In genomic region chr12:56863789-56864188, GRCh38 we compare ENCODE assay signal across 25 cellular contexts.
DNase-seq lines count a peak whose midpoint lies in the region; ATAC-seq and TF ChIP-seq lines count a peak whose summit lies in the region.
"Had no signal": no experiment of that assay in that cellular context is flagged by ENCODE, and none has a peak within 500 bp of the region (broad histone marks: within the 10 kb centered on the region; RNA-seq: fewer than 3 reads in every experiment).

No MANE protein-coding gene starts in this region.

- no peak overlapping the region for H2AK5ac ChIP-seq in mesendoderm (ENCODE audit: low read length)

- no peak overlapping the region for H4K8ac ChIP-seq in mesendoderm (ENCODE audit: low read depth, low read length)

- H3K27ac ChIP-seq in endodermal cell (ENCODE audit: low read depth, low read length) (no peak overlapping the region), mesendoderm (ENCODE audit: low read depth, low read length) (no peak overlapping the region), vagina (no peak overlapping the region)
- H3K27ac ChIP-seq: 22Rv1 had no signal

- H3K9me3 ChIP-seq in endodermal cell (ENCODE audit: control insufficient read depth, low read length) (peaks cover 78% of the 10 kb centered on the region), vagina (peaks cover 30% of the 10 kb centered on the region)

- no peak overlapping the region for H3K18ac ChIP-seq in mesendoderm (ENCODE audit: low read length)

- DNase-seq in DMS 273 (lab: John Stamatoyannopoulos, UW; ENCODE audit: unreplicated experiment) = peak; percentile 9
- no peak for DNase-seq in DMS 273 treated with DMSO at 0.1 percent for 48 hours (lab: John Stamatoyannopoulos, UW)
- peak; percentile 14 for DNase-seq in KBM-7
- no peak for DNase-seq in endodermal cell
- peak; percentile 37 for DNase-seq in mesendoderm
- DNase-seq in vagina (ENCODE audit: extremely low spot score in 2 of 2) = no peak
- no peak for DNase-seq in medulla oblongata (ENCODE audit: extremely low spot score)
- DNase-seq: Calu3; CD8-positive, alpha-beta memory T cell; GDM1; GOT3; HCEC 1CT; KG1; MG63; NCI-H1105 treated with DMSO at 0.1 percent for 48 hours; NCI-H2029; NCI-H446 treated with DMSO at 0.1 percent for 48 hours; NCI-H526; SHP77 treated with DMSO at 0.1 percent for 48 hours had no signal

- peaks cover 81% of the 10 kb centered on the region for H3K9me3 Mint-ChIP-seq in endodermal cell

- no peak overlapping the region for H3K27ac Mint-ChIP-seq in endodermal cell
- H3K27ac Mint-ChIP-seq: B cell, CD14-positive monocyte had no signal

- H3K4me2 ChIP-seq in mesendoderm (ENCODE audit: low read length) = no peak overlapping the region

- no peak overlapping the region for H3K56ac ChIP-seq in mesendoderm (ENCODE audit: low read length)

- TF ChIP-seq CTCF in endodermal cell (conservative IDR thresholded peaks at IDR 0.05) = no peak
- no peak for TF ChIP-seq CTCF in vagina (IDR thresholded peaks at IDR 0.05)

- no peaks in the 10 kb centered on the region for H3K4me1 Mint-ChIP-seq in endodermal cell
- H3K4me1 Mint-ChIP-seq: B cell; CD14-positive monocyte; CD8-positive, alpha-beta memory T cell had no signal

- H3K4me1 ChIP-seq in endodermal cell (ENCODE audit: control insufficient read depth, insufficient read depth, low read length) (no peaks in the 10 kb centered on the region), mesendoderm (ENCODE audit: control insufficient read depth, low read depth, low read length) (no peaks in the 10 kb centered on the region), vagina (no peaks in the 10 kb centered on the region)

- no peak for TF ChIP-seq POLR2A in vagina (IDR thresholded peaks at IDR 0.05)

- no peak overlapping the region for H3K23ac ChIP-seq in mesendoderm (ENCODE audit: low read length)

- H3K79me2 ChIP-seq in mesendoderm (ENCODE audit: control insufficient read depth, insufficient read depth, low read length) = no peaks in the 10 kb centered on the region

- no peak overlapping the region for H3K4me3 Mint-ChIP-seq in endodermal cell
- H3K4me3 Mint-ChIP-seq: B cell; CD14-positive monocyte; CD8-positive, alpha-beta memory T cell had no signal

- no peak overlapping the region for H4K5ac ChIP-seq in mesendoderm (ENCODE audit: low read length)

- H3K36me3 ChIP-seq in endodermal cell (ENCODE audit: control insufficient read depth, insufficient read depth, low read length) (no peaks in the 10 kb centered on the region), mesendoderm (ENCODE audit: control insufficient read depth, insufficient read depth, low read length) (no peaks in the 10 kb centered on the region), vagina (no peaks in the 10 kb centered on the region)
- H3K36me3 ChIP-seq: MG63 had no signal

- intact Hi-C loops in vagina (cut with DNase I) = no loop called here

- H3K79me1 ChIP-seq in mesendoderm (ENCODE audit: low read length) = no peaks in the 10 kb centered on the region

- H2BK5ac ChIP-seq in mesendoderm (ENCODE audit: low read length) = no peak overlapping the region

- no peak overlapping the region for H2BK120ac ChIP-seq in mesendoderm (ENCODE audit: low read depth, low read length)

- H3K4ac ChIP-seq in mesendoderm (ENCODE audit: low read depth, low read length) = no peak overlapping the region

- no peak overlapping the region for H2BK15ac ChIP-seq in mesendoderm (replicated peaks; ENCODE audit: low read depth)

- H3K9ac ChIP-seq in endodermal cell (ENCODE audit: extremely low read depth, low read length, poor library complexity, severe bottlenecking) (no peak overlapping the region), mesendoderm (ENCODE audit: low read length) (no peak overlapping the region)

- in situ Hi-C loops in KBM-7 (cut with MboI; ENCODE audit: low pct_unique_long_range_greater_than_20kb, low sequenced_read_pairs) = no loop called here

- ATAC-seq in GM19452 (IDR thresholded peaks at IDR 0.05; ENCODE audit: unreplicated experiment) = no peak
- ATAC-seq: GM12878, Panc1 had no signal

- H3K4me3 ChIP-seq in endodermal cell (ENCODE audit: low read length) (peak overlapping the region; percentile 53), mesendoderm (ENCODE audit: low read length) (no peak overlapping the region), vagina (no peak overlapping the region)
- H3K4me3 ChIP-seq: GM12878, MG63 had no signal

- H3K36me3 Mint-ChIP-seq in endodermal cell (ENCODE audit: low read depth) = no peaks in the 10 kb centered on the region
- H3K36me3 Mint-ChIP-seq: CD14-positive monocyte had no signal

- H3K27me3 ChIP-seq in endodermal cell (ENCODE audit: control insufficient read depth, insufficient read depth, low read length, poor library complexity, severe bottlenecking) (no peaks in the 10 kb centered on the region), mesendoderm (ENCODE audit: insufficient read depth, low read length, poor library complexity) (no peaks in the 10 kb centered on the region), vagina (no peaks in the 10 kb centered on the region)
- H3K27me3 ChIP-seq: MG63 had no signal

- peaks cover 5% of the 10 kb centered on the region for H3K27me3 Mint-ChIP-seq in endodermal cell (ENCODE audit: insufficient read depth)

Comparison
In these comparisons a context has a peak if more than half of its experiments do, and no peak if none do; other contexts are left out.
1. DNase-seq: peak in DMS 273 (single experiment), KBM-7 (single experiment) and mesendoderm (single experiment); none in DMS 273 treated with DMSO at 0.1 percent for 48 hours (single experiment), endodermal cell (single experiment), vagina (0 of 2) and medulla oblongata (single experiment).